In genomic region chr7:5507026-5507425, GRCh38 we compare ENCODE assay signal across 17 cellular contexts. TPM values are rescaled to one million over a fixed set of nuclear protein-coding genes. Genes with fewer than 3 reads are reported as not detected.
DNase-seq lines count a peak whose midpoint lies in the region; TF ChIP-seq lines count a peak whose summit lies in the region.
"Had no signal": no experiment of that assay in that cellular context is flagged by ENCODE, and none has a peak within 500 bp of the region (broad histone marks: within the 10 kb centered on the region; RNA-seq: fewer than 3 reads in every experiment).

No MANE protein-coding gene starts in this region.

- WGBS in neuronal stem cell (ENCODE audit: extremely low coverage in 2 of 2, insufficient read length in 2 of 2, insufficient replicate concordance in 1 of 2), 2 donors, result no CpG with 5 or more reads among the region's 9 CpGs

- intact Hi-C loops in CD14-positive monocyte (cut with micrococcal nuclease), result no loop called here

- no peak overlapping the region for H2BK12ac ChIP-seq in neuronal stem cell (ENCODE audit: low read length)

- no peak overlapping the region for H3K9ac ChIP-seq in neuronal stem cell (ENCODE audit: low read depth, low read length, poor library complexity)

- DNase-seq in CD14-positive monocyte (ENCODE audit: low spot score) (no peak), NCI-H226 (peak; percentile 44), cerebellar cortex (ENCODE audit: low spot score) (peak; percentile 32), neuronal stem cell (ENCODE audit: low spot score) (no peak), NCI-H345 treated with DMSO at 0.1 percent for 48 hours (lab: John Stamatoyannopoulos, UW; ENCODE audit: unreplicated experiment) (no peak), NCI-H2171 treated with DMSO at 0.1 percent for 48 hours (lab: John Stamatoyannopoulos, UW) (no peak), COLO668 (lab: John Stamatoyannopoulos, UW; ENCODE audit: unreplicated experiment) (no peak)
- no peak for DNase-seq in stimulated activated CD4-positive, alpha-beta T cell treated with anti-CD3 and anti-CD28 coated beads, Interleukin-4, amount 100 ng/mL, for 1 hour
- DNase-seq: CD8-positive, alpha-beta memory T cell; HCEC 1CT; NCI-H1105 treated with DMSO at 0.1 percent for 48 hours; NCI-H187; NCI-H510A treated with DMSO at 0.1 percent for 48 hours; NCI-H774; SIG-M5 had no signal

- H2AK5ac ChIP-seq in neuronal stem cell (ENCODE audit: low read depth, low read length), result peak overlapping the region; percentile 40

- H4K91ac ChIP-seq in neuronal stem cell (ENCODE audit: low read depth, low read length, poor library complexity), result no peak overlapping the region

- peak overlapping the region in 6 of 7 donors; percentile 22 to 85 (median 80) for H3K27ac Mint-ChIP-seq in CD14-positive monocyte
- H3K27ac Mint-ChIP-seq: CD8-positive, alpha-beta memory T cell; GM23338 had no signal

- no peak overlapping the region for H2AFZ ChIP-seq in neuronal stem cell (ENCODE audit: low read length)
- H2AFZ ChIP-seq: GM23338 had no signal

- no peak overlapping the region for H4K8ac ChIP-seq in neuronal stem cell (ENCODE audit: low read depth, low read length)

- no peak overlapping the region for H3K4me3 Mint-ChIP-seq in CD14-positive monocyte
- H3K4me3 Mint-ChIP-seq: CD8-positive, alpha-beta memory T cell; GM23338 had no signal

- H2BK15ac ChIP-seq in neuronal stem cell (ENCODE audit: low read length), result no peak overlapping the region

- H3K23ac ChIP-seq in neuronal stem cell (ENCODE audit: low read depth, low read length, poor library complexity), result no peak overlapping the region

- peaks cover 0 to 3% (median 0%) of the 10 kb centered on the region in 7 donors for H3K9me3 Mint-ChIP-seq in CD14-positive monocyte
- H3K9me3 Mint-ChIP-seq: CD8-positive, alpha-beta memory T cell; GM23338 had no signal

- peaks cover 3% of the 10 kb centered on the region in 2 donors for H3K9me3 ChIP-seq in neuronal stem cell (replicated peaks in 1 of 2; ENCODE audit: control insufficient read depth in 2 of 2, insufficient read depth in 1 of 2, low read depth in 1 of 2, low read length in 2 of 2)

- H3K27me3 Mint-ChIP-seq in CD14-positive monocyte (ENCODE audit: low read depth in 3 of 3), result no peaks in the 10 kb centered on the region
- H3K27me3 Mint-ChIP-seq: CD8-positive, alpha-beta memory T cell had no signal

- peaks cover 0 to 5% of the 10 kb centered on the region in 2 donors for H3K4me1 ChIP-seq in neuronal stem cell (ENCODE audit: control insufficient read depth in 2 of 2, insufficient read depth in 1 of 2, low read depth in 1 of 2, low read length in 2 of 2)

- peaks cover 4 to 18% of the 10 kb centered on the region in 2 donors for H3K36me3 ChIP-seq in neuronal stem cell (replicated peaks in 1 of 2; ENCODE audit: control insufficient read depth in 2 of 2, insufficient read depth in 2 of 2, low read length in 2 of 2)

- no peak overlapping the region for H3K4me3 ChIP-seq in neuronal stem cell (ENCODE audit: low read length in 2 of 2)
- H3K4me3 ChIP-seq: BLaER1 treated with 17β-estradiol and CSF1 and Interleukin-3, amounts not matched to agents 10 nM and 100 nM; GM23338 had no signal

- no peak overlapping the region for H2BK120ac ChIP-seq in neuronal stem cell (ENCODE audit: low read depth, low read length)

- no peaks in the 10 kb centered on the region for H3K27me3 ChIP-seq in neuronal stem cell (ENCODE audit: control insufficient read depth in 3 of 3, insufficient read depth in 3 of 3, low read depth in 1 of 3, low read length in 3 of 3)
- H3K27me3 ChIP-seq: BLaER1 treated with 17β-estradiol and CSF1 and Interleukin-3, amounts not matched to agents 10 nM and 100 nM had no signal

- H3K4me1 Mint-ChIP-seq in CD14-positive monocyte, result peaks cover 37% of the 10 kb centered on the region

- peaks cover under 1% of the 10 kb centered on the region for H3K79me1 ChIP-seq in neuronal stem cell (ENCODE audit: low read depth, low read length)

- H3K4ac ChIP-seq in neuronal stem cell (ENCODE audit: low read length), result no peak overlapping the region

- peaks cover 10 to 41% of the 10 kb centered on the region in 2 donors for H3K36me3 Mint-ChIP-seq in CD14-positive monocyte

- H3K4me2 ChIP-seq in neuronal stem cell (ENCODE audit: insufficient read depth, low read length, poor library complexity, severe bottlenecking), result no peak overlapping the region
- H3K4me2 ChIP-seq: GM23338 had no signal

- H3K18ac ChIP-seq in neuronal stem cell (ENCODE audit: low read length), result no peak overlapping the region

- no peak for TF ChIP-seq CTCF in CD14-positive monocyte (IDR thresholded peaks at IDR 0.05)

- H3K27ac ChIP-seq in neuronal stem cell (replicated peaks; ENCODE audit: low read length), result no peak overlapping the region
- H3K27ac ChIP-seq: BLaER1 treated with 17β-estradiol and CSF1 and Interleukin-3, amounts not matched to agents 10 nM and 100 nM had no signal

- H3K14ac ChIP-seq in neuronal stem cell (ENCODE audit: low read length), result no peak overlapping the region

- H2BK5ac ChIP-seq in neuronal stem cell (ENCODE audit: low read length), result no peak overlapping the region

RNA-seq across cellular contexts. Expression of gene FBXL18, which starts 6.6 kb away (rescaled TPM):
- under 1 TPM; 0.11 to 0.75 TPM for polyA plus RNA-seq in CD14-positive monocyte
- 5.1 TPM for polyA plus RNA-seq in neuronal stem cell (2013, experiment 1 of 2)
- polyA plus RNA-seq in neuronal stem cell (2013, experiment 2 of 2), result 5.4 TPM

RNA-seq across cellular contexts. Expression of gene ACTB, which starts 23.4 kb away (rescaled TPM):
- over 10,000 TPM; 20,280 to 23,749 TPM for polyA plus RNA-seq in CD14-positive monocyte
- polyA plus RNA-seq in neuronal stem cell (2013, experiment 1 of 2), result 6,691 TPM
- polyA plus RNA-seq in neuronal stem cell (2013, experiment 2 of 2), result 6,867 TPM

Comparison
In these comparisons a context has a peak if more than half of its experiments do, and no peak if none do; other contexts are left out.
1. DNase-seq: peak in NCI-H226 (single experiment) and cerebellar cortex (single experiment); none in CD14-positive monocyte (single experiment), neuronal stem cell (single experiment), stimulated activated CD4-positive, alpha-beta T cell treated with anti-CD3 and anti-CD28 coated beads, Interleukin-4, amount 100 ng/mL, for 1 hour (single experiment), NCI-H345 treated with DMSO at 0.1 percent for 48 hours (single experiment), NCI-H2171 treated with DMSO at 0.1 percent for 48 hours (single experiment) and COLO668 (single experiment).